20 cellular contexts compared by ENCODE assay signal in the genomic region with DNA sequence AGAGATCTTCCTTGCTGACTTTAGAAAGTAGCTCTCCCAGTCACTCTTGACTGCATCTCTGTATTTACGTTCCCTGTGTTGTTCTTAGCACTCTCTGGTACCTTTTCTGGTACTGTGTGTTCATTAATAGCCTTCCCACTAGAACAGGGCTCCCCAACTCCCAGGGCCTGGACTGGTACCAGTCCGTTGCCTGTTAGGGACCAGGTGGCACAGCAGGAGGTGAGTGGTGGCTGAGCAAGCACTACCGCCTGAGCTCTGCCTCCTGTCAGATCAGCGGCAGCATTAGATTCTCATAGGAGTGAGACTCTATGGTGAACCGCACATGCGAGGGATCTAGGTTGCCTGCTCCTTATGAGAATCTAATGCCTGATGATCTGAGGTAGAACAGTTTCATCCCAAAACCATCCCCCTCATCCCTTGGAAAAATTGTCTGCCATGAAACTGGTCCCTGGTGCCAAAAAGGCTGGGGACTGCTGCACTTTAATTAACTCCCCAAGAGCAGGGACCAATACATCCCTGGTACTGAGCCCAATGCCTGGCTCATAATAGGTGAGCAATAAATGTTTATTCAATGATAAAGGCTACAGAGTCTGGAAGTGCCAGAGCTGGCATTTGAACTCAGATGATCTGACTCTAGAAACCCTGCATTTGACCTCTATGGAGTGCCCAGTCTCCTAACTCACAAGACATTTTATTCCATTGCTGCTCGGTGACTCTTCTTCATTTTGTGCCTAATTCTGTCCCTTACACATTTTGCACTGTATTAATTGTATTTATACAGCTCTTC. TPM values are rescaled to one million over a fixed set of nuclear protein-coding genes. Genes with fewer than 3 reads are reported as not detected.
A peak's percentile ranks its signal among the peaks of the same experiment; 100 is the strongest.
DNase-seq lines count a peak whose midpoint lies in the region; ATAC-seq, FAIRE-seq and TF ChIP-seq lines count a peak whose summit lies in the region.
"Had no signal": no experiment of that assay in that cellular context is flagged by ENCODE, and none has a peak within 500 bp of the region (broad histone marks: within the 10 kb centered on the region; RNA-seq: fewer than 3 reads in every experiment).

No MANE protein-coding gene starts in this region.

- H3K36me3 ChIP-seq in breast epithelium (no peaks in the 10 kb centered on the region), testis (ENCODE audit: low read depth, missing control alignments) (no peaks in the 10 kb centered on the region), small intestine (ENCODE audit: control insufficient read depth in 2 of 2, insufficient read depth in 2 of 2, low read length in 2 of 2) (no peaks in the 10 kb centered on the region)
- H3K36me3 ChIP-seq: suprapubic skin had no signal

- peaks cover 17% of the 10 kb centered on the region for H3K36me3 Mint-ChIP-seq in mesothelial cell of epicardium

- 85 to 97% methylated on average over 6 to 7 of the region's 7 CpGs for WGBS in testis, 2 donors
- 96 to 98% (median 97%) methylated on average over 7 of the region's 7 CpGs for WGBS in small intestine, 3 donors

- no peak overlapping the region for H3K4me3 Mint-ChIP-seq in mesothelial cell of epicardium
- H3K4me3 Mint-ChIP-seq: activated CD4-positive, alpha-beta T cell treated with anti-CD3 and anti-CD28 coated beads, Interleukin-2, amount 10 ng/mL, durations not matched to agents 7 days and 5 days; memory B cell had no signal

- no peak for ATAC-seq in GM21723 (IDR thresholded peaks at IDR 0.05; ENCODE audit: unreplicated experiment)
- ATAC-seq: natural killer cell treated with Interleukin-12 subunit alpha and Interleukin-12 subunit beta and Interleukin-15 and Interleukin-18, amount 100 ng/mL, for 72 hours had no signal

- no peaks in the 10 kb centered on the region for H3K9me3 ChIP-seq in breast epithelium
- no peaks in the 10 kb centered on the region for H3K9me3 ChIP-seq in testis
- no peaks in the 10 kb centered on the region for H3K9me3 ChIP-seq in small intestine (ENCODE audit: control insufficient read depth, low read depth)
- H3K9me3 ChIP-seq: suprapubic skin had no signal

- TF ChIP-seq POLR2A in breast epithelium (IDR thresholded peaks at IDR 0.05) (no peak), testis (IDR thresholded peaks at IDR 0.05) (no peak)

- H3K27me3 ChIP-seq in breast epithelium (no peaks in the 10 kb centered on the region), testis (no peaks in the 10 kb centered on the region), small intestine (ENCODE audit: control insufficient read depth in 2 of 2, insufficient read depth in 2 of 2, low read length in 2 of 2) (no peaks in the 10 kb centered on the region)
- H3K27me3 ChIP-seq: suprapubic skin had no signal

- H3K27me3 Mint-ChIP-seq in mesothelial cell of epicardium (ENCODE audit: low read depth): no peaks in the 10 kb centered on the region
- H3K27me3 Mint-ChIP-seq: memory B cell; natural killer cell treated with Interleukin-12 subunit alpha and Interleukin-12 subunit beta and Interleukin-15 and Interleukin-18, amount 100 ng/mL, for 72 hours had no signal

- no peak for TF ChIP-seq CTCF in LNCaP clone FGC (IDR thresholded peaks at IDR 0.05; ENCODE audit: control insufficient read depth, extremely low read depth, insufficient read depth)
- TF ChIP-seq CTCF in breast epithelium (IDR thresholded peaks at IDR 0.05): no peak
- no peak for TF ChIP-seq CTCF in mesothelial cell of epicardium (IDR thresholded peaks at IDR 0.05; ENCODE audit: unreplicated experiment)
- no peak for TF ChIP-seq CTCF in testis (IDR thresholded peaks at IDR 0.05)

- DNase-seq in LNCaP clone FGC (ENCODE audit: low read depth): no peak
- DNase-seq in breast epithelium (ENCODE audit: low spot score in 2 of 2): no peak
- DNase-seq in mesothelial cell of epicardium (ENCODE audit: low spot score in 2 of 2, unreplicated experiment in 2 of 2): no peak
- DNase-seq in testis: no peak
- DNase-seq in HTR-8/SVneo (ENCODE audit: insufficient read length, low spot score): no peak
- no peak for DNase-seq in small intestine
- DNase-seq: activated CD4-positive, alpha-beta T cell treated with anti-CD3 and anti-CD28 coated beads, Interleukin-2, amount 10 ng/mL, durations not matched to agents 7 days and 5 days; activated CD8-positive, alpha-beta memory T cell treated with anti-CD3 and anti-CD28 coated beads, Interleukin-2, amount 50 U/mL, for 48 hours; activated gamma-delta T cell treated with Interleukin-2 at 50 U/mL for 16 hours; AML-193; Karpas-422; NCI-H1105 treated with DMSO at 0.1 percent for 48 hours; NCI-H2107; NCI-H524 treated with DMSO at 0.1 percent for 48 hours; SW 1271 had no signal

- FAIRE-seq in HTR-8/SVneo (lab: Jason Lieb, UNC) (no peak), small intestine (lab: Jason Lieb, UNC) (no peak)
- FAIRE-seq: GM18507 had no signal

- H3K27ac Mint-ChIP-seq in mesothelial cell of epicardium: peak overlapping the region; percentile 84
- H3K27ac Mint-ChIP-seq: activated CD4-positive, alpha-beta T cell treated with anti-CD3 and anti-CD28 coated beads, Interleukin-2, amount 10 ng/mL, durations not matched to agents 7 days and 5 days; memory B cell had no signal

- peak overlapping the region; percentile 72 to 84 for H3K27ac ChIP-seq in breast epithelium
- H3K27ac ChIP-seq in testis: peak overlapping the region; percentile 57 to 72
- no peak overlapping the region for H3K27ac ChIP-seq in small intestine (ENCODE audit: low read depth in 1 of 2, low read length in 1 of 2)

- intact Hi-C loops in breast epithelium (cut with DNase I; ENCODE audit: low total_unique reads): no loop called here
- intact Hi-C loops in testis (cut with DNase I; ENCODE audit: low total_unique reads): no loop called here

- H3K4me3 ChIP-seq in LNCaP clone FGC (ENCODE audit: low read depth, low read length): peak overlapping the region; percentile 4; the same call in 1 of the 2 replicates
- no peak overlapping the region for H3K4me3 ChIP-seq in breast epithelium
- H3K4me3 ChIP-seq in testis: no peak overlapping the region
- H3K4me3 ChIP-seq in small intestine (ENCODE audit: low read depth in 1 of 2, low read length in 2 of 2): no peak overlapping the region
- H3K4me3 ChIP-seq: suprapubic skin had no signal

- H3K4me1 ChIP-seq in breast epithelium: peaks cover 4 to 8% of the 10 kb centered on the region in 2 donors
- H3K4me1 ChIP-seq in testis: peaks cover 13% of the 10 kb centered on the region
- H3K4me1 ChIP-seq in small intestine (ENCODE audit: control insufficient read depth in 2 of 2, insufficient read depth in 1 of 2, low read depth in 1 of 2, low read length in 1 of 2): peaks cover 0 to 3% of the 10 kb centered on the region in 2 donors

- H3K4me1 Mint-ChIP-seq in mesothelial cell of epicardium: peaks cover 27% of the 10 kb centered on the region
- H3K4me1 Mint-ChIP-seq: memory B cell had no signal

- H3K9me3 Mint-ChIP-seq in mesothelial cell of epicardium: peaks cover 6% of the 10 kb centered on the region

RNA-seq across cellular contexts. Expression of gene UTRN, which starts 11.0 kb away (rescaled TPM):
- total RNA-seq in breast epithelium: 100 to 1,000 TPM; 204 to 397 (median 263) TPM
- 133 to 148 TPM (median 146 TPM) in 3 replicates for total RNA-seq in mesothelial cell of epicardium
- 100 to 1,000 TPM; 118 to 127 TPM for total RNA-seq in testis
- polyA plus RNA-seq in testis (ENCODE audit: insufficient read depth, low read depth, low replicate concordance): 109 TPM
- 10 to 100 TPM in 2 of 3 donors, 1 to 10 TPM in 1; 10.0 to 25.7 (median 10.7) TPM for polyA plus RNA-seq in small intestine

Comparison
In these comparisons a context has a peak if more than half of its experiments do, and no peak if none do; other contexts are left out.
1. H3K27ac ChIP-seq: peak in breast epithelium (2 of 2) and testis (2 of 2); none in small intestine (0 of 2).